Comparison of ENCODE assay signal across 1 cellular context in the genomic region with DNA sequence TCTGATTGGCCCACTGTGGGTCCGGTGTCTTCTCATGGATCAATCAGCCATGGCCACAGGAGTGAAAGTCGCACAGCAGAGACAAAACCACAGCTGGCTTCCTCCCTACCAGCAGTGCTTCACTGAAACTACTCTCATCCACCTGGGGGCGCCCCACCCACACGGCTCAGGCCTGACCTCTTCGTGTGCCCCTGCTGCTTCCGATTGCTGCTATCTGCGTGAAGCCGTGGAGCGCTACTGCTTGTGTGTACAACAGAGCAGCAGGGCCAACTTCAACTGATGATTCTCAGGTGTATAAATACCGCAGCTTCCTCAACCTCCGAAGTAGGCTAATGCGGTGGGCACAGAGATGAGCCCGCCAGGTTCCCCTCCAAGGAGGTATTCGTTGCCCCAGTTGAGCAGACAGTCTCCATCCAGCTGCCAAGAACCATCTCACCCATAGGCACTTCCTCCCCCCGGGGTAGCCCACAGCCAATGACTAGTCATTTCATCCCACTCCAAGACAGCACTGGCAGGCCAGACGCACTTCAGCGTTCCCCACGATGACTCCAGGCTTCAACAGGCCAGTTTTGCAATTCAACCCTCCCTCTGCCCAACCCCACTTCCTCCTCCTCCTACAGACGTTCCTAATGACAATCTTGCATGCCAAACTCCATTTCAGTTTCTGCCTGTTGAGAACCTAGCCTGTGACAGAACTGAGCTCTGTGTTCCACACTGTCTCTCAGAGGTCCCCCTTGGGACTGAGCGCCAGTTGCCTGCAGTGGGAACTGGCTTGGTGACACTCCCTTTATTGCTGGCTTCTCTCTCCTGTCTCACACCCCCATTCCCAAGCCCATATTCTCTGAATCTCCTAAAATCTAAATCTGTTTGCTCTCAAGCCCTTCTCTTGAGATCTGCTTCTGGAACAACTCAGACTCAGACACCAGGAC.
TF ChIP-seq lines count a peak whose summit lies in the region.

No MANE protein-coding gene starts in this region.

TF ChIP-seq in GM12878, 131 proteins besides CTCF, POLR2A, EP300 and RAD21 (continued from another document and continues in another):
- TF ChIP-seq EZH2 (IDR thresholded peaks at IDR 0.05; ENCODE audit: borderline replicate concordance, control insufficient read depth, low read depth, low read length), result no peak
- no peak for TF ChIP-seq MTA3 (IDR thresholded peaks at IDR 0.05; ENCODE audit: borderline replicate concordance, low read length)
- no peak for TF ChIP-seq RB1 (IDR thresholded peaks at IDR 0.05; ENCODE audit: borderline replicate concordance)
- TF ChIP-seq BMI1 (IDR thresholded peaks at IDR 0.05; ENCODE audit: borderline replicate concordance), result no peak
- TF ChIP-seq, protein P1, sequence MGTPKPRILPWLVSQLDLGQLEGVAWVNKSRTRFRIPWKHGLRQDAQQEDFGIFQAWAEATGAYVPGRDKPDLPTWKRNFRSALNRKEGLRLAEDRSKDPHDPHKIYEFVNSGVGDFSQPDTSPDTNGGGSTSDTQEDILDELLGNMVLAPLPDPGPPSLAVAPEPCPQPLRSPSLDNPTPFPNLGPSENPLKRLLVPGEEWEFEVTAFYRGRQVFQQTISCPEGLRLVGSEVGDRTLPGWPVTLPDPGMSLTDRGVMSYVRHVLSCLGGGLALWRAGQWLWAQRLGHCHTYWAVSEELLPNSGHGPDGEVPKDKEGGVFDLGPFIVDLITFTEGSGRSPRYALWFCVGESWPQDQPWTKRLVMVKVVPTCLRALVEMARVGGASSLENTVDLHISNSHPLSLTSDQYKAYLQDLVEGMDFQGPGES (IDR thresholded peaks at IDR 0.05), result no peak
- TF ChIP-seq ASH2L (IDR thresholded peaks at IDR 0.05; ENCODE audit: borderline replicate concordance, low read depth), result no peak
- TF ChIP-seq, protein P2, sequence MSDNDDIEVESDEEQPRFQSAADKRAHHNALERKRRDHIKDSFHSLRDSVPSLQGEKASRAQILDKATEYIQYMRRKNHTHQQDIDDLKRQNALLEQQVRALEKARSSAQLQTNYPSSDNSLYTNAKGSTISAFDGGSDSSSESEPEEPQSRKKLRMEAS (IDR thresholded peaks at IDR 0.05; ENCODE audit: low read depth, low read length), result no peak
- no peak for TF ChIP-seq SRF (IDR thresholded peaks at IDR 0.05; ENCODE audit: low read depth in 2 of 2, low read length in 2 of 2)
- no peak for TF ChIP-seq SREBF1 (IDR thresholded peaks at IDR 0.05; ENCODE audit: low read length)
- no peak for TF ChIP-seq SMAD1 (IDR thresholded peaks at IDR 0.05; ENCODE audit: low read depth, partially characterized antibody)
- TF ChIP-seq CHD2 (IDR thresholded peaks at IDR 0.05; ENCODE audit: borderline replicate concordance, low read depth, low read length), result no peak
- no peak for TF ChIP-seq KDM1A (IDR thresholded peaks at IDR 0.05; ENCODE audit: borderline replicate concordance)
- TF ChIP-seq, protein P3, sequence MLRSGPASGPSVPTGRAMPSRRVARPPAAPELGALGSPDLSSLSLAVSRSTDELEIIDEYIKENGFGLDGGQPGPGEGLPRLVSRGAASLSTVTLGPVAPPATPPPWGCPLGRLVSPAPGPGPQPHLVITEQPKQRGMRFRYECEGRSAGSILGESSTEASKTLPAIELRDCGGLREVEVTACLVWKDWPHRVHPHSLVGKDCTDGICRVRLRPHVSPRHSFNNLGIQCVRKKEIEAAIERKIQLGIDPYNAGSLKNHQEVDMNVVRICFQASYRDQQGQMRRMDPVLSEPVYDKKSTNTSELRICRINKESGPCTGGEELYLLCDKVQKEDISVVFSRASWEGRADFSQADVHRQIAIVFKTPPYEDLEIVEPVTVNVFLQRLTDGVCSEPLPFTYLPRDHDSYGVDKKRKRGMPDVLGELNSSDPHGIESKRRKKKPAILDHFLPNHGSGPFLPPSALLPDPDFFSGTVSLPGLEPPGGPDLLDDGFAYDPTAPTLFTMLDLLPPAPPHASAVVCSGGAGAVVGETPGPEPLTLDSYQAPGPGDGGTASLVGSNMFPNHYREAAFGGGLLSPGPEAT (IDR thresholded peaks at IDR 0.05; ENCODE audit: low read depth), result no peak
- TF ChIP-seq SMAD5 (IDR thresholded peaks at IDR 0.05; ENCODE audit: low read depth), result no peak
- no peak for TF ChIP-seq MEF2A (IDR thresholded peaks at IDR 0.05; ENCODE audit: insufficient read depth, low read depth, low read length)
- no peak for TF ChIP-seq KLF5 (IDR thresholded peaks at IDR 0.05; ENCODE audit: partially characterized antibody)
- no peak for TF ChIP-seq CBX3 (IDR thresholded peaks at IDR 0.05; ENCODE audit: borderline replicate concordance, low read depth)
- no peak for TF ChIP-seq STAT1 (conservative IDR thresholded peaks at IDR 0.05)
- no peak for TF ChIP-seq ZZZ3 (IDR thresholded peaks at IDR 0.05; ENCODE audit: control insufficient read depth, insufficient read length, low read depth)
- TF ChIP-seq, protein P4, sequence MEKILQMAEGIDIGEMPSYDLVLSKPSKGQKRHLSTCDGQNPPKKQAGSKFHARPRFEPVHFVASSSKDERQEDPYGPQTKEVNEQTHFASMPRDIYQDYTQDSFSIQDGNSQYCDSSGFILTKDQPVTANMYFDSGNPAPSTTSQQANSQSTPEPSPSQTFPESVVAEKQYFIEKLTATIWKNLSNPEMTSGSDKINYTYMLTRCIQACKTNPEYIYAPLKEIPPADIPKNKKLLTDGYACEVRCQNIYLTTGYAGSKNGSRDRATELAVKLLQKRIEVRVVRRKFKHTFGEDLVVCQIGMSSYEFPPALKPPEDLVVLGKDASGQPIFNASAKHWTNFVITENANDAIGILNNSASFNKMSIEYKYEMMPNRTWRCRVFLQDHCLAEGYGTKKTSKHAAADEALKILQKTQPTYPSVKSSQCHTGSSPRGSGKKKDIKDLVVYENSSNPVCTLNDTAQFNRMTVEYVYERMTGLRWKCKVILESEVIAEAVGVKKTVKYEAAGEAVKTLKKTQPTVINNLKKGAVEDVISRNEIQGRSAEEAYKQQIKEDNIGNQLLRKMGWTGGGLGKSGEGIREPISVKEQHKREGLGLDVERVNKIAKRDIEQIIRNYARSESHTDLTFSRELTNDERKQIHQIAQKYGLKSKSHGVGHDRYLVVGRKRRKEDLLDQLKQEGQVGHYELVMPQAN (conservative IDR thresholded peaks at IDR 0.05), result no peak
- TF ChIP-seq, protein P5, sequence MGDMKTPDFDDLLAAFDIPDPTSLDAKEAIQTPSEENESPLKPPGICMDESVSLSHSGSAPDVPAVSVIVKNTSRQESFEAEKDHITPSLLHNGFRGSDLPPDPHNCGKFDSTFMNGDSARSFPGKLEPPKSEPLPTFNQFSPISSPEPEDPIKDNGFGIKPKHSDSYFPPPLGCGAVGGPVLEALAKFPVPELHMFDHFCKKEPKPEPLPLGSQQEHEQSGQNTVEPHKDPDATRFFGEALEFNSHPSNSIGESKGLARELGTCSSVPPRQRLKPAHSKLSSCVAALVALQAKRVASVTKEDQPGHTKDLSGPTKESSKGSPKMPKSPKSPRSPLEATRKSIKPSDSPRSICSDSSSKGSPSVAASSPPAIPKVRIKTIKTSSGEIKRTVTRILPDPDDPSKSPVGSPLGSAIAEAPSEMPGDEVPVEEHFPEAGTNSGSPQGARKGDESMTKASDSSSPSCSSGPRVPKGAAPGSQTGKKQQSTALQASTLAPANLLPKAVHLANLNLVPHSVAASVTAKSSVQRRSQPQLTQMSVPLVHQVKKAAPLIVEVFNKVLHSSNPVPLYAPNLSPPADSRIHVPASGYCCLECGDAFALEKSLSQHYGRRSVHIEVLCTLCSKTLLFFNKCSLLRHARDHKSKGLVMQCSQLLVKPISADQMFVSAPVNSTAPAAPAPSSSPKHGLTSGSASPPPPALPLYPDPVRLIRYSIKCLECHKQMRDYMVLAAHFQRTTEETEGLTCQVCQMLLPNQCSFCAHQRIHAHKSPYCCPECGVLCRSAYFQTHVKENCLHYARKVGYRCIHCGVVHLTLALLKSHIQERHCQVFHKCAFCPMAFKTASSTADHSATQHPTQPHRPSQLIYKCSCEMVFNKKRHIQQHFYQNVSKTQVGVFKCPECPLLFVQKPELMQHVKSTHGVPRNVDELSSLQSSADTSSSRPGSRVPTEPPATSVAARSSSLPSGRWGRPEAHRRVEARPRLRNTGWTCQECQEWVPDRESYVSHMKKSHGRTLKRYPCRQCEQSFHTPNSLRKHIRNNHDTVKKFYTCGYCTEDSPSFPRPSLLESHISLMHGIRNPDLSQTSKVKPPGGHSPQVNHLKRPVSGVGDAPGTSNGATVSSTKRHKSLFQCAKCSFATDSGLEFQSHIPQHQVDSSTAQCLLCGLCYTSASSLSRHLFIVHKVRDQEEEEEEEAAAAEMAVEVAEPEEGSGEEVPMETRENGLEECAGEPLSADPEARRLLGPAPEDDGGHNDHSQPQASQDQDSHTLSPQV (IDR thresholded peaks at IDR 0.05), result no peak
- TF ChIP-seq, protein P6, sequence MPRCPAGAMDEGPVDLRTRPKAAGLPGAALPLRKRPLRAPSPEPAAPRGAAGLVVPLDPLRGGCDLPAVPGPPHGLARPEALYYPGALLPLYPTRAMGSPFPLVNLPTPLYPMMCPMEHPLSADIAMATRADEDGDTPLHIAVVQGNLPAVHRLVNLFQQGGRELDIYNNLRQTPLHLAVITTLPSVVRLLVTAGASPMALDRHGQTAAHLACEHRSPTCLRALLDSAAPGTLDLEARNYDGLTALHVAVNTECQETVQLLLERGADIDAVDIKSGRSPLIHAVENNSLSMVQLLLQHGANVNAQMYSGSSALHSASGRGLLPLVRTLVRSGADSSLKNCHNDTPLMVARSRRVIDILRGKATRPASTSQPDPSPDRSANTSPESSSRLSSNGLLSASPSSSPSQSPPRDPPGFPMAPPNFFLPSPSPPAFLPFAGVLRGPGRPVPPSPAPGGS (IDR thresholded peaks at IDR 0.05; ENCODE audit: borderline replicate concordance, insufficient read depth, low read depth, low read length, poor library complexity, severe bottlenecking), result no peak
- TF ChIP-seq, protein P7, sequence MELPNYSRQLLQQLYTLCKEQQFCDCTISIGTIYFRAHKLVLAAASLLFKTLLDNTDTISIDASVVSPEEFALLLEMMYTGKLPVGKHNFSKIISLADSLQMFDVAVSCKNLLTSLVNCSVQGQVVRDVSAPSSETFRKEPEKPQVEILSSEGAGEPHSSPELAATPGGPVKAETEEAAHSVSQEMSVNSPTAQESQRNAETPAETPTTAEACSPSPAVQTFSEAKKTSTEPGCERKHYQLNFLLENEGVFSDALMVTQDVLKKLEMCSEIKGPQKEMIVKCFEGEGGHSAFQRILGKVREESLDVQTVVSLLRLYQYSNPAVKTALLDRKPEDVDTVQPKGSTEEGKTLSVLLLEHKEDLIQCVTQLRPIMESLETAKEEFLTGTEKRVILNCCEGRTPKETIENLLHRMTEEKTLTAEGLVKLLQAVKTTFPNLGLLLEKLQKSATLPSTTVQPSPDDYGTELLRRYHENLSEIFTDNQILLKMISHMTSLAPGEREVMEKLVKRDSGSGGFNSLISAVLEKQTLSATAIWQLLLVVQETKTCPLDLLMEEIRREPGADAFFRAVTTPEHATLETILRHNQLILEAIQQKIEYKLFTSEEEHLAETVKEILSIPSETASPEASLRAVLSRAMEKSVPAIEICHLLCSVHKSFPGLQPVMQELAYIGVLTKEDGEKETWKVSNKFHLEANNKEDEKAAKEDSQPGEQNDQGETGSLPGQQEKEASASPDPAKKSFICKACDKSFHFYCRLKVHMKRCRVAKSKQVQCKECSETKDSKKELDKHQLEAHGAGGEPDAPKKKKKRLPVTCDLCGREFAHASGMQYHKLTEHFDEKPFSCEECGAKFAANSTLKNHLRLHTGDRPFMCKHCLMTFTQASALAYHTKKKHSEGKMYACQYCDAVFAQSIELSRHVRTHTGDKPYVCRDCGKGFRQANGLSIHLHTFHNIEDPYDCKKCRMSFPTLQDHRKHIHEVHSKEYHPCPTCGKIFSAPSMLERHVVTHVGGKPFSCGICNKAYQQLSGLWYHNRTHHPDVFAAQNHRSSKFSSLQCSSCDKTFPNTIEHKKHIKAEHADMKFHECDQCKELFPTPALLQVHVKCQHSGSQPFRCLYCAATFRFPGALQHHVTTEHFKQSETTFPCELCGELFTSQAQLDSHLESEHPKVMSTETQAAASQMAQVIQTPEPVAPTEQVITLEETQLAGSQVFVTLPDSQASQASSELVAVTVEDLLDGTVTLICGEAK (IDR thresholded peaks at IDR 0.05; ENCODE audit: borderline replicate concordance), result no peak
- peak; percentile 45; the same call in 1 of the 2 replicates for TF ChIP-seq GATAD2B (conservative IDR thresholded peaks at IDR 0.05; ENCODE audit: low read depth)
- no peak for TF ChIP-seq RFX5 (IDR thresholded peaks at IDR 0.05; ENCODE audit: low read depth, low read length)
- TF ChIP-seq MEF2B (IDR thresholded peaks at IDR 0.05; ENCODE audit: partially characterized antibody, poor library complexity, severe bottlenecking), result peak; percentile 97
- no peak for TF ChIP-seq CREM (IDR thresholded peaks at IDR 0.05; ENCODE audit: low read depth)
- peak; percentile 36; the same call in 1 of the 2 replicates for TF ChIP-seq POLR2AphosphoS5 (IDR thresholded peaks at IDR 0.05; ENCODE audit: low read length)
- no peak for TF ChIP-seq WRNIP1 (IDR thresholded peaks at IDR 0.05; ENCODE audit: borderline replicate concordance, low read depth, low read length)
- TF ChIP-seq TBL1XR1 (IDR thresholded peaks at IDR 0.05; ENCODE audit: low read depth, low read length), result no peak
- no peak for TF ChIP-seq SIN3A (IDR thresholded peaks at IDR 0.05; ENCODE audit: low read depth, low read length)
- TF ChIP-seq EED (IDR thresholded peaks at IDR 0.05; ENCODE audit: low read depth), result no peak
- TF ChIP-seq CEBPB (IDR thresholded peaks at IDR 0.05; ENCODE audit: borderline replicate concordance in 1 of 2, low read depth in 2 of 2, low read length in 2 of 2), result no peak
- TF ChIP-seq MYB (IDR thresholded peaks at IDR 0.05; ENCODE audit: borderline replicate concordance, low read depth, low read length), result no peak
- TF ChIP-seq, protein P8, sequence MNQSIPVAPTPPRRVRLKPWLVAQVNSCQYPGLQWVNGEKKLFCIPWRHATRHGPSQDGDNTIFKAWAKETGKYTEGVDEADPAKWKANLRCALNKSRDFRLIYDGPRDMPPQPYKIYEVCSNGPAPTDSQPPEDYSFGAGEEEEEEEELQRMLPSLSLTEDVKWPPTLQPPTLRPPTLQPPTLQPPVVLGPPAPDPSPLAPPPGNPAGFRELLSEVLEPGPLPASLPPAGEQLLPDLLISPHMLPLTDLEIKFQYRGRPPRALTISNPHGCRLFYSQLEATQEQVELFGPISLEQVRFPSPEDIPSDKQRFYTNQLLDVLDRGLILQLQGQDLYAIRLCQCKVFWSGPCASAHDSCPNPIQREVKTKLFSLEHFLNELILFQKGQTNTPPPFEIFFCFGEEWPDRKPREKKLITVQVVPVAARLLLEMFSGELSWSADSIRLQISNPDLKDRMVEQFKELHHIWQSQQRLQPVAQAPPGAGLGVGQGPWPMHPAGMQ (IDR thresholded peaks at IDR 0.05; ENCODE audit: borderline replicate concordance), result no peak
- TF ChIP-seq SUPT20H (IDR thresholded peaks at IDR 0.05; ENCODE audit: borderline replicate concordance, control insufficient read depth, low read depth, low read length), result no peak
- TF ChIP-seq NFYA (IDR thresholded peaks at IDR 0.05; ENCODE audit: borderline replicate concordance, low read depth, low read length), result no peak
- no peak for TF ChIP-seq NFIC (IDR thresholded peaks at IDR 0.05; ENCODE audit: low read depth, low read length)
- no peak for TF ChIP-seq STAT3 (IDR thresholded peaks at IDR 0.05; ENCODE audit: low read depth, low read length)
- no peak; the same call in 1 of the 2 replicates for TF ChIP-seq SMC3 (IDR thresholded peaks at IDR 0.05; ENCODE audit: borderline replicate concordance, low read length)
- TF ChIP-seq, protein P9, sequence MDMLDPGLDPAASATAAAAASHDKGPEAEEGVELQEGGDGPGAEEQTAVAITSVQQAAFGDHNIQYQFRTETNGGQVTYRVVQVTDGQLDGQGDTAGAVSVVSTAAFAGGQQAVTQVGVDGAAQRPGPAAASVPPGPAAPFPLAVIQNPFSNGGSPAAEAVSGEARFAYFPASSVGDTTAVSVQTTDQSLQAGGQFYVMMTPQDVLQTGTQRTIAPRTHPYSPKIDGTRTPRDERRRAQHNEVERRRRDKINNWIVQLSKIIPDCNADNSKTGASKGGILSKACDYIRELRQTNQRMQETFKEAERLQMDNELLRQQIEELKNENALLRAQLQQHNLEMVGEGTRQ (IDR thresholded peaks at IDR 0.05; ENCODE audit: borderline replicate concordance, low read depth, low read length), result no peak
